8 cellular contexts compared by ENCODE assay signal in genomic region chr2:173048901-173049661, GRCh38. TPM values are rescaled to one million over a fixed set of nuclear protein-coding genes. Genes with fewer than 3 reads are reported as not detected.
DNase-seq lines count a peak whose midpoint lies in the region; ATAC-seq and TF ChIP-seq lines count a peak whose summit lies in the region.

No MANE protein-coding gene starts in this region.

- CTCF ChIA-PET in PC-3 (lab: Charles Lee): interaction anchor here (1.0 to 1.2 kb wide), 3 partner anchors 21 to 236 kb away, joined by 3 to 6 read pairs (median 3); no protein-coding TSS in a partner anchor

- H2AFZ ChIP-seq in PC-3 (ENCODE audit: low read length) (no peak overlapping the region), osteoblast (ENCODE audit: low read length) (no peak overlapping the region)

- H3K4me1 ChIP-seq in PC-3 (ENCODE audit: insufficient read depth, low read length): peaks cover 68% of the 10 kb centered on the region
- H3K4me1 ChIP-seq in colonic mucosa: no peaks in the 10 kb centered on the region
- H3K4me1 ChIP-seq in osteoblast (ENCODE audit: insufficient read depth, low read length): peaks cover 25% of the 10 kb centered on the region

- H3K36me3 ChIP-seq in PC-3 (ENCODE audit: low read depth, low read length) (no peaks in the 10 kb centered on the region), colonic mucosa (no peaks in the 10 kb centered on the region), osteoblast (ENCODE audit: insufficient read depth, low read length) (no peaks in the 10 kb centered on the region)

- H3F3A ChIP-seq in PC-3 (ENCODE audit: low read length, unreplicated experiment): no peaks in the 10 kb centered on the region

- H3K9me3 ChIP-seq in PC-3 (ENCODE audit: low read length) (no peaks in the 10 kb centered on the region), colonic mucosa (no peaks in the 10 kb centered on the region), osteoblast (ENCODE audit: low read depth, low read length) (no peaks in the 10 kb centered on the region)

- ATAC-seq in GM18868 (IDR thresholded peaks at IDR 0.05; ENCODE audit: unreplicated experiment) (peak; percentile 88), HG03135 (IDR thresholded peaks at IDR 0.05; ENCODE audit: unreplicated experiment) (peak; percentile 89), PC-3 (peak; percentile 88)

- POLR2A ChIA-PET in PC-3 (lab: Charles Lee; ENCODE audit: unreplicated experiment): interaction anchor here (0.6 kb wide), 1 partner anchor 95 kb away, joined by 4 read pairs; no protein-coding TSS in a partner anchor

- H3K27me3 ChIP-seq in PC-3 (ENCODE audit: low read length) (no peaks in the 10 kb centered on the region), colonic mucosa (no peaks in the 10 kb centered on the region), osteoblast (ENCODE audit: insufficient read depth, low read length) (no peaks in the 10 kb centered on the region)

- H3K79me2 ChIP-seq in PC-3 (ENCODE audit: low read length) (no peaks in the 10 kb centered on the region), osteoblast (ENCODE audit: insufficient read depth, low read length) (no peaks in the 10 kb centered on the region)

- no TSS peak for BruUV-seq in PC-3 (replicated peaks; lab: Mats Ljungman, UMichigan)

- H3K9ac ChIP-seq in PC-3 (ENCODE audit: low read length): peak overlapping the region; percentile 66
- no peak overlapping the region for H3K9ac ChIP-seq in colonic mucosa (ENCODE audit: low read depth in 2 of 2, low read length in 2 of 2)

- TF ChIP-seq CTCF in PC-3 (conservative IDR thresholded peaks at IDR 0.05; ENCODE audit: low read depth, low read length) (no peak), colonic mucosa (IDR thresholded peaks at IDR 0.05) (no peak), osteoblast (IDR thresholded peaks at IDR 0.05; ENCODE audit: extremely low read depth, low read depth, low read length) (no peak)

- H4K20me1 ChIP-seq in PC-3 (ENCODE audit: low read length) (no peaks in the 10 kb centered on the region), osteoblast (ENCODE audit: insufficient read depth, low read length) (no peaks in the 10 kb centered on the region)

- H3K9me2 ChIP-seq in PC-3 (replicated peaks; ENCODE audit: low read length): no peaks in the 10 kb centered on the region

- H3K4me3 ChIP-seq in PC-3 (ENCODE audit: low read length) (peak overlapping the region; percentile 31; the same call in 1 of the 2 replicates), colonic mucosa (no peak overlapping the region), osteoblast (ENCODE audit: insufficient read depth, low read length) (peak overlapping the region; percentile 10)

- DNase-seq in AG08395 (ENCODE audit: low spot score) (peak; percentile 90), PC-3 (peak; percentile 97), colonic mucosa (peak; percentile 58), osteoblast (ENCODE audit: insufficient read length, low spot score, missing footprints) (peak; percentile 91), NCI-H526 (lab: John Stamatoyannopoulos, UW) (no peak), SHP77 treated with DMSO at 0.1 percent for 48 hours (lab: John Stamatoyannopoulos, UW) (no peak)

- H3K4me2 ChIP-seq in PC-3 (ENCODE audit: low read length): peak overlapping the region; percentile 78
- H3K4me2 ChIP-seq in osteoblast (ENCODE audit: insufficient read depth, low read length): peak overlapping the region; percentile 64

- H3K27ac ChIP-seq in PC-3 (ENCODE audit: low read length): peak overlapping the region; percentile 92
- peak overlapping the region; percentile 39 for H3K27ac ChIP-seq in colonic mucosa
- peak overlapping the region; percentile 70 for H3K27ac ChIP-seq in osteoblast (ENCODE audit: low read depth, low read length)

- intact Hi-C loops in PC-3 (cut with micrococcal nuclease) (loop anchor here (1.0 kb wide), 3 partner anchors 31 to 161 kb away; no protein-coding TSS in a partner anchor), colonic mucosa (cut with DNase I) (no loop called here)

RNA-seq across cellular contexts. Expression of gene MAP3K20, which starts 26.6 kb away (rescaled TPM):
- total RNA-seq in PC-3 (2014; rRNA removed) (23.1 and 29.8 TPM in 2 replicates), colonic mucosa (10 to 100 TPM; 22.6 to 38.9 TPM), osteoblast (55.7 and 56.1 TPM in 2 replicates)

Comparison
In these comparisons a context has a peak if more than half of its experiments do, and no peak if none do; other contexts are left out.
1. DNase-seq: peak in AG08395 (single experiment), PC-3 (single experiment), colonic mucosa (single experiment) and osteoblast (single experiment); none in NCI-H526 (0 of 2) and SHP77 treated with DMSO at 0.1 percent for 48 hours (single experiment).
2. H3K27ac ChIP-seq: peak in every context shown above with its lines; median percentile 92 in PC-3; 70 in osteoblast; 39 in colonic mucosa.
3. Peak in every context shown above with its lines, with median percentiles within 50 percentile points of each other: ATAC-seq.